ENCODE assay signal across 28 cellular contexts in the genomic region with DNA sequence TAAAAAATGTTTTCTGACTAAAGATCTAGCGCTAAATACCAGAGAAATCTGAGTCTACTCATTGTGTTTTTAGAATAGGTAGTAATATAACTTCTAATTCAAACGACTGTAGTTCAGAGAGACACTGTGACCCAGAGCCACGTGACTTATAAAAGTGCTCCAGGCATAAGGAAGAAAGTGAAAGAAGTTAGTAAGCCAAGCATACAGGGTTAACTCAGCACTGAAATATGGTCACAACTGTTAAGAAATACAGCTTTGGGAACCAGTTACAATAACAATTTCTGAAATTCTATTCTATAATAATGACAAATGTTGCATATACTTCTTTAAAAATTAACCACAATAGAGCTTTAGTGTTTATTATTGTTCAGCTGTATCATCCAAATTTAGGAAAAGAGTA.
DNase-seq lines count a peak whose midpoint lies in the region; ATAC-seq and TF ChIP-seq lines count a peak whose summit lies in the region.
"Had no signal": no experiment of that assay in that cellular context is flagged by ENCODE, and none has a peak within 500 bp of the region (broad histone marks: within the 10 kb centered on the region; RNA-seq: fewer than 3 reads in every experiment).

No MANE protein-coding gene starts in this region.

- peak overlapping the region; percentile 1 for H3K4me2 ChIP-seq in fibroblast of lung (ENCODE audit: extremely low read depth, insufficient read depth, low read length)

- CTCF ChIA-PET in CD4-positive, alpha-beta T cell (lab: Charles Lee) = no interaction called here

- no peak for TF ChIP-seq CTCF in fibroblast of lung (conservative IDR thresholded peaks at IDR 0.05 in 1 of 2, IDR thresholded peaks at IDR 0.05 in 1 of 2; ENCODE audit: low read depth in 1 of 2, low read length in 2 of 2)
- TF ChIP-seq CTCF in CD4-positive, alpha-beta T cell (IDR thresholded peaks at IDR 0.05) = no peak

- H3K27ac ChIP-seq in ACC112 (ENCODE audit: low read depth, low read length) (no peak overlapping the region), fibroblast of lung (ENCODE audit: insufficient read depth, low read length) (no peak overlapping the region)
- H3K27ac ChIP-seq in CD4-positive, alpha-beta T cell (ENCODE audit: low read depth, low read length) = no peak overlapping the region
- H3K27ac ChIP-seq: neural progenitor cell, psoas muscle, SJSA1, tibial artery had no signal

- ATAC-seq in CD4-positive, alpha-beta T cell (ENCODE audit: poor library complexity) = no peak
- ATAC-seq in HG02678 (IDR thresholded peaks at IDR 0.05; ENCODE audit: unreplicated experiment) = no peak
- ATAC-seq in stimulated activated naive CD8-positive, alpha-beta T cell treated with anti-CD3 and anti-CD28 coated beads, Interleukin-15, Interleukin-2, amounts not matched to agents 100 U/mL and 50 U/mL, for 24 hours = no peak
- ATAC-seq: K562; psoas muscle; stimulated activated naive B cell treated with anti-CD40 and anti-IgM and Interleukin-4, amounts not matched to agents 10 μg/mL and 1 μg/mL and 100 μg/mL, for 72 hours; T-helper 17 cell; WTC11 had no signal

- H3K4me3 ChIP-seq in ACC112 (ENCODE audit: low read depth, low read length) (peak overlapping the region; percentile 6; the same call in 1 of the 2 replicates), fibroblast of lung (replicated peaks in 1 of 4; ENCODE audit: control extremely low read depth in 1 of 4, insufficient read depth in 1 of 4, low read depth in 3 of 4, low read length in 4 of 4) (no peak overlapping the region)
- H3K4me3 ChIP-seq: K562, neural progenitor cell, psoas muscle, SJSA1, tibial artery had no signal

- H2AFZ ChIP-seq in ACC112 (ENCODE audit: low read length, unreplicated experiment) = peak overlapping the region; percentile 83
- no peak overlapping the region for H2AFZ ChIP-seq in fibroblast of lung (ENCODE audit: low read length)

- peaks cover 9% of the 10 kb centered on the region for H3K4me1 ChIP-seq in ACC112 (ENCODE audit: control insufficient read depth, insufficient read depth, low read length, unreplicated experiment)
- no peaks in the 10 kb centered on the region for H3K4me1 ChIP-seq in fibroblast of lung (ENCODE audit: control insufficient read depth, extremely low read depth, insufficient read depth, low read length)
- H3K4me1 ChIP-seq: Caco-2, SJSA1 had no signal

- no peaks in the 10 kb centered on the region for H3K36me3 ChIP-seq in ACC112 (ENCODE audit: insufficient read depth, low read length)
- H3K36me3 ChIP-seq in fibroblast of lung (ENCODE audit: control insufficient read depth, insufficient read depth, low read length) = no peaks in the 10 kb centered on the region
- H3K36me3 ChIP-seq: neural progenitor cell, SJSA1, tibial artery had no signal

- no peak overlapping the region for H3K4me3 Mint-ChIP-seq in CD4-positive, alpha-beta T cell
- H3K4me3 Mint-ChIP-seq: activated naive CD8-positive, alpha-beta T cell; neural progenitor cell; stimulated activated naive B cell treated with anti-CD40 and anti-IgM and Interleukin-4, amounts not matched to agents 10 μg/mL and 1 μg/mL and 100 μg/mL, for 72 hours; T-helper 17 cell; WTC11 had no signal

- H4K20me1 ChIP-seq in fibroblast of lung (ENCODE audit: control insufficient read depth, extremely low read depth, insufficient read depth, low read length) = no peaks in the 10 kb centered on the region

- H3K79me2 ChIP-seq in ACC112 (ENCODE audit: control insufficient read depth, insufficient read depth, low read length, unreplicated experiment) (no peaks in the 10 kb centered on the region), fibroblast of lung (ENCODE audit: control insufficient read depth, insufficient read depth, low read length) (no peaks in the 10 kb centered on the region)

- no peaks in the 10 kb centered on the region for H3K9me3 Mint-ChIP-seq in CD4-positive, alpha-beta T cell
- H3K9me3 Mint-ChIP-seq: activated T-helper 2 cell treated with anti-CD3 and anti-CD28 coated beads, Interferon-gamma antibody, Interleukin-2, Interleukin-4, amounts not matched to agents 10 μg/mL and 5 μg/mL and 100 μg/mL, durations not matched to agents 14 hours and 24 hours and 36 hours; neural progenitor cell; stimulated activated naive B cell treated with anti-CD40 and anti-IgM and Interleukin-4, amounts not matched to agents 10 μg/mL and 1 μg/mL and 100 μg/mL, for 72 hours; WTC11 had no signal

- intact Hi-C loops in CD4-positive, alpha-beta T cell (cut with DNase I, micrococcal nuclease) = loop anchor here (2.0 to 5.0 kb wide), 2 partner anchors 1884 to 1885 kb away; no protein-coding TSS in a partner anchor

- H3K9ac ChIP-seq in fibroblast of lung (ENCODE audit: insufficient read depth, low read length) = no peak overlapping the region
- H3K9ac ChIP-seq: neural progenitor cell had no signal

- POLR2A ChIA-PET in CD4-positive, alpha-beta T cell (lab: Charles Lee) = no interaction called here

- peak; percentile 3 for DNase-seq in HT1080 (ENCODE audit: low read depth)
- peak; percentile 26 for DNase-seq in RPMI7951 (ENCODE audit: low read depth)
- DNase-seq in fibroblast of lung (ENCODE audit: low read depth in 2 of 2) = peak in 1 of 2 donors; percentile 58
- DNase-seq in CD4-positive, alpha-beta T cell = no peak
- DNase-seq in stimulated activated CD4-positive, alpha-beta T cell treated with anti-CD3 and anti-CD28 coated beads, Interleukin-15, amount 100 ng/mL, for 24 hours = no peak
- no peak for DNase-seq in stimulated activated naive CD8-positive, alpha-beta T cell treated with anti-CD3 and anti-CD28 coated beads, Interleukin-15, Interleukin-2, amounts not matched to agents 100 U/mL and 50 U/mL, for 24 hours
- DNase-seq: Caco-2; cerebellar nuclear complex; DMS79 treated with DMSO at 0.1 percent for 48 hours; effector CD4-positive, alpha-beta T cell; glutamatergic neuron; kidney glomerular epithelial cell; NCI-H1105 treated with DMSO at 0.1 percent for 48 hours; NCI-H2081; NCI-H345; NCI-H82; psoas muscle; stimulated activated naive B cell treated with anti-CD40 and anti-IgM and Interleukin-4, amounts not matched to agents 10 μg/mL and 1 μg/mL and 100 μg/mL, for 72 hours; T-helper 17 cell; tibial artery had no signal

- no peaks in the 10 kb centered on the region for H3K36me3 Mint-ChIP-seq in CD4-positive, alpha-beta T cell (ENCODE audit: low read depth)
- H3K36me3 Mint-ChIP-seq: activated naive CD8-positive, alpha-beta T cell; neural progenitor cell; stimulated activated naive B cell treated with anti-CD40 and anti-IgM and Interleukin-4, amounts not matched to agents 10 μg/mL and 1 μg/mL and 100 μg/mL, for 72 hours; WTC11 had no signal

- H3K27me3 Mint-ChIP-seq in CD4-positive, alpha-beta T cell = peaks cover 6% of the 10 kb centered on the region

- no peaks in the 10 kb centered on the region for H3K4me1 Mint-ChIP-seq in CD4-positive, alpha-beta T cell (ENCODE audit: low read depth)

- H3K9me3 ChIP-seq in fibroblast of lung (ENCODE audit: control insufficient read depth, insufficient read depth, low read depth, low read length) = no peaks in the 10 kb centered on the region
- H3K9me3 ChIP-seq in CD4-positive, alpha-beta T cell (ENCODE audit: control insufficient read depth, low read length) = no peaks in the 10 kb centered on the region
- H3K9me3 ChIP-seq: Caco-2, psoas muscle, SJSA1, tibial artery had no signal

- H3K27ac Mint-ChIP-seq in CD4-positive, alpha-beta T cell = no peak overlapping the region
- H3K27ac Mint-ChIP-seq: activated naive CD8-positive, alpha-beta T cell; activated T-helper 2 cell treated with anti-CD3 and anti-CD28 coated beads, Interferon-gamma antibody, Interleukin-2, Interleukin-4, amounts not matched to agents 10 μg/mL and 5 μg/mL and 100 μg/mL, durations not matched to agents 14 hours and 24 hours and 36 hours; neural progenitor cell; stimulated activated naive B cell treated with anti-CD40 and anti-IgM and Interleukin-4, amounts not matched to agents 10 μg/mL and 1 μg/mL and 100 μg/mL, for 72 hours; T-helper 17 cell; WTC11 had no signal

- no peaks in the 10 kb centered on the region for H3K27me3 ChIP-seq in ACC112 (ENCODE audit: insufficient read depth, low read length)
- H3K27me3 ChIP-seq in fibroblast of lung (ENCODE audit: control insufficient read depth, insufficient read depth, low read length) = no peaks in the 10 kb centered on the region
- H3K27me3 ChIP-seq in CD4-positive, alpha-beta T cell (ENCODE audit: control insufficient read depth, insufficient read depth, low read length) = no peaks in the 10 kb centered on the region
- H3K27me3 ChIP-seq: neural progenitor cell, SJSA1, tibial artery had no signal

Comparison
In these comparisons a context has a peak if more than half of its experiments do, and no peak if none do; other contexts are left out.
1. DNase-seq: peak in HT1080 (single experiment) and RPMI7951 (single experiment); none in CD4-positive, alpha-beta T cell (0 of 10), stimulated activated CD4-positive, alpha-beta T cell treated with anti-CD3 and anti-CD28 coated beads, Interleukin-15, amount 100 ng/mL, for 24 hours (single experiment) and stimulated activated naive CD8-positive, alpha-beta T cell treated with anti-CD3 and anti-CD28 coated beads, Interleukin-15, Interleukin-2, amounts not matched to agents 100 U/mL and 50 U/mL, for 24 hours (single experiment).